ENCODE assay signal across 15 cellular contexts in genomic region chr2:158671381-158672245, GRCh38.
"Had no signal": no experiment of that assay in that cellular context is flagged by ENCODE, and none has a peak within 500 bp of the region (broad histone marks: within the 10 kb centered on the region; RNA-seq: fewer than 3 reads in every experiment).

No MANE protein-coding gene starts in this region.

- H3K27ac Mint-ChIP-seq: activated naive CD4-positive, alpha-beta T cell treated with anti-CD3 and anti-CD28 coated beads for 36 hours; activated T-helper 2 cell treated with anti-CD3 and anti-CD28 coated beads, Interferon-gamma antibody, Interleukin-2, Interleukin-4, amounts not matched to agents 10 μg/mL and 5 μg/mL and 100 μg/mL, durations not matched to agents 14 hours and 24 hours and 36 hours; stimulated activated naive B cell treated with anti-CD40 and anti-IgM and Interleukin-4, amounts not matched to agents 10 μg/mL and 1 μg/mL and 100 μg/mL, for 72 hours; T-cell had no signal

- H3K4me3 ChIP-seq: cardiac muscle cell, esophagus squamous epithelium, lower lobe of right lung, tibial artery, uterus had no signal

- H3K27ac ChIP-seq: cardiac muscle cell, esophagus squamous epithelium, lower lobe of right lung, tibial artery, uterus had no signal

- H3K9me3 Mint-ChIP-seq: activated naive CD4-positive, alpha-beta T cell treated with anti-CD3 and anti-CD28 coated beads for 36 hours; activated T-helper 2 cell treated with anti-CD3 and anti-CD28 coated beads, Interferon-gamma antibody, Interleukin-2, Interleukin-4, amounts not matched to agents 10 μg/mL and 5 μg/mL and 100 μg/mL, durations not matched to agents 14 hours and 24 hours and 36 hours; stimulated activated naive B cell treated with anti-CD40 and anti-IgM and Interleukin-4, amounts not matched to agents 10 μg/mL and 1 μg/mL and 100 μg/mL, for 72 hours; T-cell had no signal

- H3K4me1 ChIP-seq: tibial artery, uterus had no signal

- H3K36me3 ChIP-seq: uterus had no signal

- H3K4me3 Mint-ChIP-seq: activated naive CD4-positive, alpha-beta T cell treated with anti-CD3 and anti-CD28 coated beads for 36 hours; stimulated activated naive B cell treated with anti-CD40 and anti-IgM and Interleukin-4, amounts not matched to agents 10 μg/mL and 1 μg/mL and 100 μg/mL, for 72 hours; T-cell had no signal

- H3K4me1 Mint-ChIP-seq: stimulated activated naive B cell treated with anti-CD40 and anti-IgM and Interleukin-4, amounts not matched to agents 10 μg/mL and 1 μg/mL and 100 μg/mL, for 72 hours; T-cell had no signal

- ATAC-seq: lower lobe of right lung; stimulated activated naive B cell treated with anti-CD40 and anti-IgM and Interleukin-4, amounts not matched to agents 10 μg/mL and 1 μg/mL and 100 μg/mL, for 72 hours; T-cell had no signal

- H3K27me3 Mint-ChIP-seq: stimulated activated naive B cell treated with anti-CD40 and anti-IgM and Interleukin-4, amounts not matched to agents 10 μg/mL and 1 μg/mL and 100 μg/mL, for 72 hours; T-cell had no signal

- DNase-seq: activated CD4-positive, alpha-beta T cell treated with anti-CD3 and anti-CD28 coated beads, Interleukin-2, amount 50 U/mL, for 4 hours; activated CD4-positive, CD25-positive, alpha-beta regulatory T cell treated with anti-CD3 and anti-CD28 coated beads, Interleukin-2, amount 50 U/mL, for 72 hours; activated naive CD4-positive, alpha-beta T cell treated with anti-CD3 and anti-CD28 coated beads for 36 hours; activated T-cell treated with anti-CD3 and anti-CD28 coated beads for 4 hours; esophagus squamous epithelium; kidney glomerular epithelial cell; lower lobe of right lung; stimulated activated CD4-positive, alpha-beta T cell treated with anti-CD3 and anti-CD28 coated beads, Interleukin-12 subunit alpha, Interleukin-12 subunit beta, amount 100 ng/mL, for 4 hours; stimulated activated naive B cell treated with anti-CD40 and anti-IgM and Interleukin-4, amounts not matched to agents 10 μg/mL and 1 μg/mL and 100 μg/mL, for 72 hours; T-cell; T-helper 9 cell; tibial artery; uterus had no signal

- H3K27me3 ChIP-seq: cardiac muscle cell, esophagus squamous epithelium, tibial artery, uterus had no signal

- H3K9me3 ChIP-seq: esophagus squamous epithelium, lower lobe of right lung, tibial artery, uterus had no signal
